15 cellular contexts compared by ENCODE assay signal in the genomic region with DNA sequence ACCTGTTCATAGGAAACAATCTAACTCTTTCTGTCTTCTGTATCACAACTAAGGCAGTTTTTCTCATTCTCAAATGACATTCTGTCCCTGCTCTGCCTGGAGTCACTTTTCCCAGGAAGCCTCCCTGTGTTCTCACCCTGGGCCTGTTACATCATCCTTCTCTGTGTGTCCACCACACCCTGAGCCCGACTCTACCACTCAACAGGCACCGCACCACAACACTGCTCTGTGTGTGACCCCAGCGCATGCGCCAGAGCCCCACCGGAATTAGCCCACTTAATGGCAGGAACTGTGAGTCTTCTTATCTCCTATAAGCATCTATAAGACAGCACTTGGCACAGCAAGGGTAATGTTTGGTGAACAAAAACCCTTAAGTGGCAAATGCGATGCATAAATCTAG. TPM values are rescaled to one million over a fixed set of nuclear protein-coding genes. Genes with fewer than 3 reads are reported as not detected.
DNase-seq lines count a peak whose midpoint lies in the region; ATAC-seq and TF ChIP-seq lines count a peak whose summit lies in the region.
"Had no signal": no experiment of that assay in that cellular context is flagged by ENCODE, and none has a peak within 500 bp of the region (broad histone marks: within the 10 kb centered on the region; RNA-seq: fewer than 3 reads in every experiment).

No MANE protein-coding gene starts in this region.

- peaks cover 25% of the 10 kb centered on the region for H3K36me3 Mint-ChIP-seq in activated naive CD8-positive, alpha-beta T cell treated with anti-CD3 and anti-CD28 coated beads for 36 hours
- H3K36me3 Mint-ChIP-seq in activated naive CD8-positive, alpha-beta T cell treated with anti-CD3 and anti-CD28 coated beads, Interleukin-2, amount 50 U/mL, for 24 hours (ENCODE audit: low read depth): peaks cover 37% of the 10 kb centered on the region

- ATAC-seq in activated naive CD8-positive, alpha-beta T cell treated with anti-CD3 and anti-CD28 coated beads, Interleukin-2, amount 50 U/mL, for 24 hours: no peak
- ATAC-seq in left colon: peak; percentile 52

- H3K4me1 ChIP-seq in SJCRH30 (peaks cover 17% of the 10 kb centered on the region), prostate gland (replicated peaks) (no peaks in the 10 kb centered on the region), ovary (ENCODE audit: insufficient read depth) (no peaks in the 10 kb centered on the region)

- WGBS in prostate gland: 74% methylated on average over 6 of the region's 6 CpGs
- WGBS in ovary, 3 donors: 90 to 97% (median 91%) methylated on average over 6 of the region's 6 CpGs

- TF ChIP-seq EP300 in ovary (IDR thresholded peaks at IDR 0.05): no peak

- peaks cover 6% of the 10 kb centered on the region for H3K4me1 Mint-ChIP-seq in activated naive CD8-positive, alpha-beta T cell treated with anti-CD3 and anti-CD28 coated beads for 36 hours
- peaks cover 6% of the 10 kb centered on the region for H3K4me1 Mint-ChIP-seq in activated naive CD8-positive, alpha-beta T cell treated with anti-CD3 and anti-CD28 coated beads, Interleukin-2, amount 50 U/mL, for 24 hours

- TF ChIP-seq POLR2A in prostate gland (IDR thresholded peaks at IDR 0.05) (no peak), ovary (IDR thresholded peaks at IDR 0.05) (no peak)

- no peaks in the 10 kb centered on the region for H3K27me3 Mint-ChIP-seq in activated naive CD8-positive, alpha-beta T cell treated with anti-CD3 and anti-CD28 coated beads for 36 hours
- no peaks in the 10 kb centered on the region for H3K27me3 Mint-ChIP-seq in activated naive CD8-positive, alpha-beta T cell treated with anti-CD3 and anti-CD28 coated beads, Interleukin-2, amount 50 U/mL, for 24 hours

- no peaks in the 10 kb centered on the region for H3K9me3 Mint-ChIP-seq in activated naive CD8-positive, alpha-beta T cell treated with anti-CD3 and anti-CD28 coated beads for 36 hours
- H3K9me3 Mint-ChIP-seq in activated naive CD8-positive, alpha-beta T cell treated with anti-CD3 and anti-CD28 coated beads, Interleukin-2, amount 50 U/mL, for 24 hours: no peaks in the 10 kb centered on the region
- H3K9me3 Mint-ChIP-seq: CD14-positive monocyte had no signal

- no peak for DNase-seq in activated naive CD8-positive, alpha-beta T cell treated with anti-CD3 and anti-CD28 coated beads for 36 hours
- DNase-seq in activated naive CD8-positive, alpha-beta T cell treated with anti-CD3 and anti-CD28 coated beads, Interleukin-2, amount 50 U/mL, for 24 hours: no peak
- DNase-seq in SJCRH30: peak; percentile 52 to 70
- no peak for DNase-seq in left colon
- DNase-seq in prostate gland (ENCODE audit: low spot score): no peak
- DNase-seq in effector CD4-positive, alpha-beta T cell: no peak
- DNase-seq in NCI-H82 (lab: John Stamatoyannopoulos, UW): no peak
- no peak for DNase-seq in ovary
- DNase-seq: DMS79, KBM-7, NCI-H1092 treated with DMSO at 0.1 percent for 48 hours, NCI-H1694 treated with DMSO at 0.1 percent for 48 hours, NCI-H69 had no signal

- H3K27ac ChIP-seq in SJCRH30 (peak overlapping the region; percentile 36), prostate gland (peak overlapping the region; percentile 38 to 70), ovary (no peak overlapping the region)

- no peak overlapping the region for H3K4me3 ChIP-seq in SJCRH30
- H3K4me3 ChIP-seq in prostate gland: no peak overlapping the region
- H3K4me3 ChIP-seq in ovary: no peak overlapping the region

- H3K4me3 Mint-ChIP-seq in activated naive CD8-positive, alpha-beta T cell treated with anti-CD3 and anti-CD28 coated beads for 36 hours: no peak overlapping the region
- H3K4me3 Mint-ChIP-seq in activated naive CD8-positive, alpha-beta T cell treated with anti-CD3 and anti-CD28 coated beads, Interleukin-2, amount 50 U/mL, for 24 hours: no peak overlapping the region
- H3K4me3 Mint-ChIP-seq: CD14-positive monocyte had no signal

- 0 out of 2 replicates have a peak, but pooled peaks cover 3% of the 10 kb centered on the region for H3K36me3 ChIP-seq in SJCRH30
- H3K36me3 ChIP-seq in prostate gland: no peaks in the 10 kb centered on the region
- no peaks in the 10 kb centered on the region for H3K36me3 ChIP-seq in ovary

- intact Hi-C loops in left colon (cut with DNase I, micrococcal nuclease): no loop called here
- intact Hi-C loops in prostate gland (cut with DNase I): no loop called here
- intact Hi-C loops in ovary (cut with DNase I): loop anchor here in 2 of 4 donors (10.0 kb wide), 1 partner anchor 182 kb away; no protein-coding TSS in a partner anchor

- H3K27ac Mint-ChIP-seq in activated naive CD8-positive, alpha-beta T cell treated with anti-CD3 and anti-CD28 coated beads for 36 hours: peak overlapping the region; percentile 32
- H3K27ac Mint-ChIP-seq in activated naive CD8-positive, alpha-beta T cell treated with anti-CD3 and anti-CD28 coated beads, Interleukin-2, amount 50 U/mL, for 24 hours: no peak overlapping the region
- H3K27ac Mint-ChIP-seq: CD14-positive monocyte had no signal

- H3K9me3 ChIP-seq in SJCRH30 (replicated peaks): no peaks in the 10 kb centered on the region
- no peaks in the 10 kb centered on the region for H3K9me3 ChIP-seq in prostate gland
- H3K9me3 ChIP-seq in ovary: no peaks in the 10 kb centered on the region

- TF ChIP-seq CTCF in prostate gland (IDR thresholded peaks at IDR 0.05) (no peak), ovary (IDR thresholded peaks at IDR 0.05) (no peak)

- no peaks in the 10 kb centered on the region for H3K27me3 ChIP-seq in SJCRH30
- H3K27me3 ChIP-seq in prostate gland (replicated peaks; ENCODE audit: insufficient read depth): no peaks in the 10 kb centered on the region
- no peaks in the 10 kb centered on the region for H3K27me3 ChIP-seq in ovary

RNA-seq across cellular contexts. Expression of a gene that starts 32.3 kb away (rescaled TPM):
- total RNA-seq in activated naive CD8-positive, alpha-beta T cell treated with anti-CD3 and anti-CD28 coated beads for 36 hours: 10 to 100 TPM; 28.7 to 30.1 TPM
- 18.7 and 19.5 TPM in 2 replicates for total RNA-seq in SJCRH30 (2014; rRNA removed; shearing (Covaris generic))
- total RNA-seq in left colon (10 to 100 TPM; 16.8 to 19.7 TPM), prostate gland (10 to 100 TPM; 29.9 to 30.0 TPM), ovary (10 to 100 TPM; 13.4 to 19.1 (median 17.3) TPM)
- 10 to 100 TPM in 1 of 2 donors, 1 to 10 TPM in 1; 7.2 to 10.4 TPM for polyA plus RNA-seq in ovary

RNA-seq across cellular contexts. Expression of a gene that starts 40.1 kb away (rescaled TPM):
- 10 to 100 TPM; 19.0 to 22.4 TPM for total RNA-seq in activated naive CD8-positive, alpha-beta T cell treated with anti-CD3 and anti-CD28 coated beads for 36 hours
- 19.6 and 21.6 TPM in 2 replicates for total RNA-seq in SJCRH30 (2014; rRNA removed; shearing (Covaris generic))
- total RNA-seq in left colon (10 to 100 TPM; 12.2 TPM), prostate gland (10 to 100 TPM; 13.1 to 26.2 TPM), ovary (10 to 100 TPM; 12.9 to 32.5 (median 20.3) TPM)
- polyA plus RNA-seq in ovary: 10 to 100 TPM; 12.6 to 27.2 TPM

RNA-seq across cellular contexts. Expression of a gene that starts 55.7 kb away (rescaled TPM):
- not detected for total RNA-seq in activated naive CD8-positive, alpha-beta T cell treated with anti-CD3 and anti-CD28 coated beads for 36 hours
- total RNA-seq in SJCRH30 (2014; rRNA removed; shearing (Covaris generic)): 0.13 and 0.43 TPM in 2 replicates
- total RNA-seq in left colon (not detected), prostate gland (not detected), ovary (not detected)
- polyA plus RNA-seq in ovary: not detected
- total RNA-seq: MCF 10A had no signal
- polyA plus RNA-seq: CD14-positive monocyte had no signal

Comparison
In these comparisons a context has a peak if more than half of its experiments do, and no peak if none do; other contexts are left out.
1. DNase-seq: peak in SJCRH30 (2 of 2); none in activated naive CD8-positive, alpha-beta T cell treated with anti-CD3 and anti-CD28 coated beads for 36 hours (single experiment), activated naive CD8-positive, alpha-beta T cell treated with anti-CD3 and anti-CD28 coated beads, Interleukin-2, amount 50 U/mL, for 24 hours (single experiment), left colon (0 of 2), prostate gland (single experiment), effector CD4-positive, alpha-beta T cell (single experiment), NCI-H82 (single experiment) and ovary (0 of 5).
2. H3K27ac ChIP-seq: peak in SJCRH30 (single experiment) and prostate gland (2 of 2); none in ovary (0 of 2).